ENCODE assay signal across 1 cellular context in genomic region chr5:149271717-149272558, GRCh38.
TF ChIP-seq lines count a peak whose summit lies in the region.

AFAP1L1 (plus strand) TSS chr5:149271859; CDS start chr5:149271969, 110 bp downstream.

TF ChIP-seq in endothelial cell of umbilical vein, 7 proteins besides CTCF, POLR2A, EP300 and RAD21 (continued from another document):
- peak; percentile 41 for TF ChIP-seq MAX (IDR thresholded peaks at IDR 0.05; ENCODE audit: insufficient read depth, insufficient read length)
